ENCODE assay signal across 22 cellular contexts in the genomic region with DNA sequence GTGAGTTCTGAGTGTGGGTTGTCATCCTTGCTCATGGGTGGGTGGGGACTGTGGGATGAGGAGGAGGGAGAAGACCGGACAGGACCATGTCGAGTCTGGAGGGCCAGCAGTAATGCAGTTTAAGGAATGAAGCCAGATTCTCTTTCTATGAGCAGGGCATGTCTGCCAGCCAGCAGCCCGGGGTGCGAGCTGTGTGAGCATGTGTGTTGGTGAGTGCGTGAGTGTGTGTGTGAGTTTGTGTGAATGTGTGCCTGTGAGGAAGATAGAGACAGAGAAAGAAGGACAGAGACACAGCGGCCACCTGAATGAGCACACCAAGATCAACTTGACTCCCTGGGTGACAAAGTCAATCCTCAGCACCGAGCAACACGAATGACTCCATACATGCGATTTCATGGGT. TPM values are rescaled to one million over a fixed set of nuclear protein-coding genes. Genes with fewer than 3 reads are reported as not detected.
DNase-seq lines count a peak whose midpoint lies in the region; ATAC-seq, FAIRE-seq and TF ChIP-seq lines count a peak whose summit lies in the region.
"Had no signal": no experiment of that assay in that cellular context is flagged by ENCODE, and none has a peak within 500 bp of the region (broad histone marks: within the 10 kb centered on the region; RNA-seq: fewer than 3 reads in every experiment).

No MANE protein-coding gene starts in this region.

- H3K4me1 ChIP-seq in sigmoid colon (no peaks in the 10 kb centered on the region), heart left ventricle (no peaks in the 10 kb centered on the region)
- H3K4me1 ChIP-seq: A549, Caco-2 had no signal

- H3K4me3 ChIP-seq in bronchial epithelial cell (ENCODE audit: low read depth, low read length), result no peak overlapping the region
- no peak overlapping the region for H3K4me3 ChIP-seq in sigmoid colon
- no peak overlapping the region for H3K4me3 ChIP-seq in heart left ventricle
- H3K4me3 ChIP-seq: A549; BLaER1 treated with 17β-estradiol and CSF1 and Interleukin-3, amounts not matched to agents 10 nM and 100 nM had no signal

- DNase-seq in bronchial epithelial cell (ENCODE audit: low read depth), result no peak
- peak; percentile 57 for DNase-seq in mesenteric fat pad (ENCODE audit: low spot score)
- DNase-seq in sigmoid colon, result peak; percentile 19
- DNase-seq in middle frontal gyrus (ENCODE audit: extremely low spot score, low spot score), result no peak
- no peak for DNase-seq in heart left ventricle
- DNase-seq in activated CD4-positive, alpha-beta T cell treated with anti-CD3 and anti-CD28 coated beads, Interleukin-2, amount 50 U/mL, for 48 hours, result no peak
- DNase-seq: AML-193; Calu3; CD4-positive, alpha-beta T cell; CD8-positive, alpha-beta T cell; DMS79 treated with DMSO at 0.1 percent for 48 hours; GF-D8 had no signal

- TF ChIP-seq CTCF in bronchial epithelial cell (IDR thresholded peaks at IDR 0.05; ENCODE audit: insufficient read depth, low read length, severe bottlenecking), result no peak
- TF ChIP-seq CTCF in sigmoid colon (IDR thresholded peaks at IDR 0.05), result no peak
- no peak for TF ChIP-seq CTCF in heart left ventricle (IDR thresholded peaks at IDR 0.05)

- WGBS in sigmoid colon, 2 donors, result 92% methylated on average over 9 of the region's 9 CpGs
- WGBS in heart left ventricle, 4 donors, result 89 to 94% (median 92%) methylated on average over 9 of the region's 9 CpGs

- no peaks in the 10 kb centered on the region for H3K9me3 ChIP-seq in sigmoid colon
- H3K9me3 ChIP-seq in heart left ventricle, result no peaks in the 10 kb centered on the region
- H3K9me3 ChIP-seq: A549, Caco-2 had no signal

- H3K27me3 ChIP-seq in bronchial epithelial cell (ENCODE audit: control insufficient read depth, insufficient read depth, low read length) (no peaks in the 10 kb centered on the region), sigmoid colon (no peaks in the 10 kb centered on the region), heart left ventricle (peaks cover 0 to 7% (median 0%) of the 10 kb centered on the region in 9 donors)
- H3K27me3 ChIP-seq: BLaER1 treated with 17β-estradiol and CSF1 and Interleukin-3, amounts not matched to agents 10 nM and 100 nM had no signal

- TF ChIP-seq POLR2A in sigmoid colon (IDR thresholded peaks at IDR 0.05), result no peak
- no peak for TF ChIP-seq POLR2A in heart left ventricle (IDR thresholded peaks at IDR 0.05)

- no peak for ATAC-seq in heart left ventricle
- ATAC-seq: A549; CD8-positive, alpha-beta T cell had no signal

- H3K36me3 ChIP-seq in bronchial epithelial cell (ENCODE audit: control insufficient read depth, insufficient read depth, low read length) (no peaks in the 10 kb centered on the region), sigmoid colon (no peaks in the 10 kb centered on the region), heart left ventricle (no peaks in the 10 kb centered on the region)
- H3K36me3 ChIP-seq: BLaER1 treated with 17β-estradiol and CSF1 and Interleukin-3, amounts not matched to agents 10 nM and 100 nM had no signal

- peak; percentile 81 for FAIRE-seq in bronchial epithelial cell (lab: Jason Lieb, UNC)
- FAIRE-seq: A549, D721Med, G401.6, GM12891, GM19239 had no signal

- no peak for TF ChIP-seq EP300 in sigmoid colon (IDR thresholded peaks at IDR 0.05)

- intact Hi-C loops in sigmoid colon (cut with DNase I), result no loop called here
- intact Hi-C loops in heart left ventricle (cut with DNase I), result no loop called here

- no peak overlapping the region for H3K27ac ChIP-seq in sigmoid colon
- no peak overlapping the region for H3K27ac ChIP-seq in heart left ventricle
- H3K27ac ChIP-seq: 22Rv1; A549; BLaER1 treated with 17β-estradiol and CSF1 and Interleukin-3, amounts not matched to agents 10 nM and 100 nM; C4-2B had no signal

RNA-seq across cellular contexts. Expression of a gene that starts 52.3 kb away (rescaled TPM):
- total RNA-seq in bronchial epithelial cell (0.13 TPM in 1 of 2 replicates, not detected in the other), mesenteric fat pad (0.06 TPM), sigmoid colon (1 to 10 TPM; 3.2 to 5.9 (median 4.5) TPM), heart left ventricle (1 to 10 TPM in 1 of 9 donors, under 1 TPM in 4, not detected in 4; 0.07 to 1.2 (median 0.33) TPM)
- polyA plus RNA-seq in sigmoid colon (under 1 TPM in 2 of 3 donors, not detected in 1; 0.60 to 0.98 TPM), heart left ventricle (under 1 TPM; 0.27 to 0.28 TPM)
- total RNA-seq: Calu3 had no signal
- polyA plus RNA-seq: A549, BJ had no signal

Comparison
In these comparisons a context has a peak if more than half of its experiments do, and no peak if none do; other contexts are left out.
1. DNase-seq: peak in mesenteric fat pad (single experiment) and sigmoid colon (single experiment); none in bronchial epithelial cell (single experiment), middle frontal gyrus (single experiment), heart left ventricle (0 of 5) and activated CD4-positive, alpha-beta T cell treated with anti-CD3 and anti-CD28 coated beads, Interleukin-2, amount 50 U/mL, for 48 hours (0 of 2).